Comparison of ENCODE assay signal across 21 cellular contexts in the genomic region with DNA sequence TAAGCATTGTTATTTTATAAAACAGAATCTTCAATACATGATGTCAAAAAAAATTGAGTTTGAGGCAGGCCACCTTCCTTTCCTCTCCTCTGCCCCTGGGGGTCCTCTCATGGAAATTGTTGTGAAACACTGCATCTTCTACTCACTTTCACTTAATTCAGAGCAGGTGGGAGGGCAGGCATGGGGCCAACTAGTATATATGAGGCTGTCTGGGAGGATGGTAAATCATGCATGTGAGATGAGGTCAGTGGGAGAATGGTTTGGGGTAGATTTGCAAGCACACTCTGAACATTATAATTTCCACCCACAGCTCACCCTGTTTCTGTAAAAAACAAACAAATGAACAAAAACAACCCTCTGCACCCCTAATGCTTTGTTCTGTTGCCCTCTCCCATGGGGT. TPM values are rescaled to one million over a fixed set of nuclear protein-coding genes. Genes with fewer than 3 reads are reported as not detected.
DNase-seq lines count a peak whose midpoint lies in the region; ATAC-seq and TF ChIP-seq lines count a peak whose summit lies in the region.
"Had no signal": no experiment of that assay in that cellular context is flagged by ENCODE, and none has a peak within 500 bp of the region (broad histone marks: within the 10 kb centered on the region; RNA-seq: fewer than 3 reads in every experiment).

No MANE protein-coding gene starts in this region.

- no peaks in the 10 kb centered on the region for H4K20me1 ChIP-seq in SK-N-SH (ENCODE audit: insufficient read depth)
- H4K20me1 ChIP-seq: BLaER1 had no signal

- H3K36me3 ChIP-seq in SK-N-SH (replicated peaks in 1 of 2; ENCODE audit: control insufficient read depth in 1 of 2, insufficient read depth in 2 of 2, low read length in 1 of 2) (no peaks in the 10 kb centered on the region), SK-N-MC (ENCODE audit: insufficient read depth, low read length) (no peaks in the 10 kb centered on the region)
- H3K36me3 ChIP-seq: BLaER1 had no signal

- H3K9me3 Mint-ChIP-seq in stimulated activated naive CD8-positive, alpha-beta T cell treated with anti-CD3 and anti-CD28 coated beads, Interleukin-15, amount 100 ng/mL, for 72 hours = no peaks in the 10 kb centered on the region
- H3K9me3 Mint-ChIP-seq: CD4-positive, alpha-beta memory T cell; HFFc6 had no signal

- H3F3A ChIP-seq in SK-N-SH (replicated peaks; ENCODE audit: insufficient read depth) = no peaks in the 10 kb centered on the region

- no peaks in the 10 kb centered on the region for H3K9me3 ChIP-seq in SK-N-SH
- H3K9me3 ChIP-seq in SK-N-MC (ENCODE audit: low read depth, low read length) = no peaks in the 10 kb centered on the region
- H3K9me3 ChIP-seq: BLaER1 had no signal

- no peaks in the 10 kb centered on the region for H3K9me2 ChIP-seq in SK-N-SH

- H3K4me3 ChIP-seq in SK-N-SH (ENCODE audit: low read depth in 2 of 2, low read length in 1 of 2) (no peak overlapping the region), SK-N-MC (no peak overlapping the region)
- H3K4me3 ChIP-seq: BLaER1, GM12878, GM23248, K562 had no signal

- no peaks in the 10 kb centered on the region for H3K79me2 ChIP-seq in SK-N-SH (ENCODE audit: insufficient read depth)

- H3K9ac ChIP-seq in SK-N-SH (no peak overlapping the region), SK-N-MC (ENCODE audit: insufficient read length) (no peak overlapping the region)
- H3K9ac ChIP-seq: BLaER1, GM23248 had no signal

- H3K27ac ChIP-seq in SK-N-SH (ENCODE audit: low read depth in 2 of 2, low read length in 1 of 2) (no peak overlapping the region), SK-N-MC (no peak overlapping the region)
- H3K27ac ChIP-seq: BLaER1, GM23248 had no signal

- peak overlapping the region in 1 of 2 donors; percentile 2 for H3K27ac Mint-ChIP-seq in stimulated activated naive CD8-positive, alpha-beta T cell treated with anti-CD3 and anti-CD28 coated beads, Interleukin-15, amount 100 ng/mL, for 72 hours
- H3K27ac Mint-ChIP-seq: CD14-positive monocyte; CD4-positive, alpha-beta memory T cell; HFFc6 had no signal

- ATAC-seq in SK-N-SH treated with all-trans-retinoic acid at 6 μM for 48 hours (no peak), left lobe of liver (no peak), GM19395 (IDR thresholded peaks at IDR 0.05; ENCODE audit: unreplicated experiment) (no peak)
- ATAC-seq in stimulated activated naive CD8-positive, alpha-beta T cell treated with anti-CD3 and anti-CD28 coated beads, Interleukin-15, amount 100 ng/mL, for 72 hours = no peak
- ATAC-seq: GM12878, K562 had no signal

- peaks cover 44% of the 10 kb centered on the region for H3K27me3 Mint-ChIP-seq in stimulated activated naive CD8-positive, alpha-beta T cell treated with anti-CD3 and anti-CD28 coated beads, Interleukin-15, amount 100 ng/mL, for 72 hours

- TF ChIP-seq EP300 in SK-N-SH (IDR thresholded peaks at IDR 0.05; ENCODE audit: borderline replicate concordance in 1 of 2, low read depth in 1 of 2, low read length in 1 of 2) = no peak

- H3K4me1 ChIP-seq in SK-N-SH (ENCODE audit: control insufficient read depth in 1 of 2, insufficient read depth in 2 of 2, low read depth in 1 of 2, low read length in 1 of 2) = peaks cover 2 to 4% of the 10 kb centered on the region in 2 experiments; a peak in 2 of 4 replicates
- H3K4me1 ChIP-seq: BLaER1 had no signal

- no peak overlapping the region for H3K4me2 ChIP-seq in SK-N-SH
- H3K4me2 ChIP-seq: BLaER1 had no signal

- no peak overlapping the region for H3K4me3 Mint-ChIP-seq in stimulated activated naive CD8-positive, alpha-beta T cell treated with anti-CD3 and anti-CD28 coated beads, Interleukin-15, amount 100 ng/mL, for 72 hours
- H3K4me3 Mint-ChIP-seq: CD14-positive monocyte; CD4-positive, alpha-beta memory T cell; HFFc6 had no signal

- TF ChIP-seq RAD21 in SK-N-SH (IDR thresholded peaks at IDR 0.05; ENCODE audit: low read length) = no peak

- H2AFZ ChIP-seq in SK-N-SH (ENCODE audit: low read depth) = no peak overlapping the region
- H2AFZ ChIP-seq: GM23248 had no signal

- no peaks in the 10 kb centered on the region for H3K4me1 Mint-ChIP-seq in stimulated activated naive CD8-positive, alpha-beta T cell treated with anti-CD3 and anti-CD28 coated beads, Interleukin-15, amount 100 ng/mL, for 72 hours
- H3K4me1 Mint-ChIP-seq: CD14-positive monocyte; CD4-positive, alpha-beta memory T cell had no signal

- POLR2A ChIA-PET in SK-N-SH (lab: Yijun Ruan, JAX) = no interaction called here

- DNase-seq in SK-N-SH (peak; percentile 20), SK-N-MC (ENCODE audit: low read depth, low spot score) (peak; percentile 26), fibroblast of the conjunctiva (ENCODE audit: low read depth) (peak; percentile 32), left lobe of liver (ENCODE audit: low spot score) (no peak)
- DNase-seq in stimulated activated naive CD8-positive, alpha-beta T cell treated with anti-CD3 and anti-CD28 coated beads, Interleukin-15, amount 100 ng/mL, for 72 hours = no peak
- DNase-seq: AML-193; CD4-positive, alpha-beta memory T cell; DMS53; DND-41; EL; GM23248; HCEC 1CT; HFFc6; IMR-90 had no signal

- CTCF ChIA-PET in SK-N-SH (lab: Yijun Ruan, JAX) = interaction anchor here (1.0 kb wide), 1 partner anchor 276 kb away, joined by 3 read pairs; no protein-coding TSS in a partner anchor

- no peaks in the 10 kb centered on the region for H3K27me3 ChIP-seq in SK-N-SH (ENCODE audit: insufficient read depth)
- H3K27me3 ChIP-seq: BLaER1 had no signal

- no peak for TF ChIP-seq CTCF in SK-N-SH (IDR thresholded peaks at IDR 0.05)

TF ChIP-seq in SK-N-SH, 30 proteins besides CTCF, POLR2A, EP300 and RAD21:
- TF ChIP-seq TCF12 (IDR thresholded peaks at IDR 0.05) (peak; percentile 20; the same call in 1 of the 2 replicates), GABPA (IDR thresholded peaks at IDR 0.05; ENCODE audit: low read depth) (no peak), RFX5 (IDR thresholded peaks at IDR 0.05; ENCODE audit: low read length) (no peak)

TF ChIP-seq in SK-N-SH treated with all-trans-retinoic acid at 6 μM for 48 hours, 23 proteins besides CTCF, POLR2A, EP300 and RAD21 (continues in another document):
- TF ChIP-seq, protein P1, sequence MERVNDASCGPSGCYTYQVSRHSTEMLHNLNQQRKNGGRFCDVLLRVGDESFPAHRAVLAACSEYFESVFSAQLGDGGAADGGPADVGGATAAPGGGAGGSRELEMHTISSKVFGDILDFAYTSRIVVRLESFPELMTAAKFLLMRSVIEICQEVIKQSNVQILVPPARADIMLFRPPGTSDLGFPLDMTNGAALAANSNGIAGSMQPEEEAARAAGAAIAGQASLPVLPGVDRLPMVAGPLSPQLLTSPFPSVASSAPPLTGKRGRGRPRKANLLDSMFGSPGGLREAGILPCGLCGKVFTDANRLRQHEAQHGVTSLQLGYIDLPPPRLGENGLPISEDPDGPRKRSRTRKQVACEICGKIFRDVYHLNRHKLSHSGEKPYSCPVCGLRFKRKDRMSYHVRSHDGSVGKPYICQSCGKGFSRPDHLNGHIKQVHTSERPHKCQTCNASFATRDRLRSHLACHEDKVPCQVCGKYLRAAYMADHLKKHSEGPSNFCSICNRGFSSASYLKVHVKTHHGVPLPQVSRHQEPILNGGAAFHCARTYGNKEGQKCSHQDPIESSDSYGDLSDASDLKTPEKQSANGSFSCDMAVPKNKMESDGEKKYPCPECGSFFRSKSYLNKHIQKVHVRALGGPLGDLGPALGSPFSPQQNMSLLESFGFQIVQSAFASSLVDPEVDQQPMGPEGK (CRISPR knock-in tag; IDR thresholded peaks at IDR 0.05; ENCODE audit: borderline replicate concordance) = no peak
- no peak for TF ChIP-seq CREB5 (CRISPR knock-in tag; IDR thresholded peaks at IDR 0.05; ENCODE audit: low read depth)
- TF ChIP-seq ISL1 (CRISPR knock-in tag; IDR thresholded peaks at IDR 0.05) = no peak
- TF ChIP-seq CSDC2 (CRISPR knock-in tag; IDR thresholded peaks at IDR 0.05) = no peak
- TF ChIP-seq, protein P2, sequence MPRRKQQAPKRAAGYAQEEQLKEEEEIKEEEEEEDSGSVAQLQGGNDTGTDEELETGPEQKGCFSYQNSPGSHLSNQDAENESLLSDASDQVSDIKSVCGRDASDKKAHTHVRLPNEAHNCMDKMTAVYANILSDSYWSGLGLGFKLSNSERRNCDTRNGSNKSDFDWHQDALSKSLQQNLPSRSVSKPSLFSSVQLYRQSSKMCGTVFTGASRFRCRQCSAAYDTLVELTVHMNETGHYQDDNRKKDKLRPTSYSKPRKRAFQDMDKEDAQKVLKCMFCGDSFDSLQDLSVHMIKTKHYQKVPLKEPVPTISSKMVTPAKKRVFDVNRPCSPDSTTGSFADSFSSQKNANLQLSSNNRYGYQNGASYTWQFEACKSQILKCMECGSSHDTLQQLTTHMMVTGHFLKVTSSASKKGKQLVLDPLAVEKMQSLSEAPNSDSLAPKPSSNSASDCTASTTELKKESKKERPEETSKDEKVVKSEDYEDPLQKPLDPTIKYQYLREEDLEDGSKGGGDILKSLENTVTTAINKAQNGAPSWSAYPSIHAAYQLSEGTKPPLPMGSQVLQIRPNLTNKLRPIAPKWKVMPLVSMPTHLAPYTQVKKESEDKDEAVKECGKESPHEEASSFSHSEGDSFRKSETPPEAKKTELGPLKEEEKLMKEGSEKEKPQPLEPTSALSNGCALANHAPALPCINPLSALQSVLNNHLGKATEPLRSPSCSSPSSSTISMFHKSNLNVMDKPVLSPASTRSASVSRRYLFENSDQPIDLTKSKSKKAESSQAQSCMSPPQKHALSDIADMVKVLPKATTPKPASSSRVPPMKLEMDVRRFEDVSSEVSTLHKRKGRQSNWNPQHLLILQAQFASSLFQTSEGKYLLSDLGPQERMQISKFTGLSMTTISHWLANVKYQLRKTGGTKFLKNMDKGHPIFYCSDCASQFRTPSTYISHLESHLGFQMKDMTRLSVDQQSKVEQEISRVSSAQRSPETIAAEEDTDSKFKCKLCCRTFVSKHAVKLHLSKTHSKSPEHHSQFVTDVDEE (CRISPR knock-in tag; IDR thresholded peaks at IDR 0.05) = no peak
- TF ChIP-seq OSR1 (CRISPR knock-in tag; IDR thresholded peaks at IDR 0.05) = no peak
- TF ChIP-seq GLIS3 (CRISPR knock-in tag; IDR thresholded peaks at IDR 0.05) = no peak

RNA-seq across cellular contexts. Expression of gene CCDC14, which starts 10.4 kb away (rescaled TPM):
- polyA plus RNA-seq in SK-N-SH (2012; rRNA removed) = 147 and 197 TPM in 2 replicates
- polyA plus RNA-seq in SK-N-SH (2012; cell fraction: cytosol; rRNA removed) = 30.5 and 42.1 TPM in 2 replicates
- 605 and 1,249 TPM in 2 replicates for polyA plus RNA-seq in SK-N-SH (2012; cell fraction: nucleus; rRNA removed)
- 11.0 TPM for total RNA-seq in left lobe of liver

RNA-seq across cellular contexts. Expression of gene ROPN1, which starts 20.5 kb away (rescaled TPM):
- 0.05 TPM in 1 of 2 replicates, not detected in the other for polyA plus RNA-seq in SK-N-SH (2012; rRNA removed)
- polyA plus RNA-seq in SK-N-SH (2012; cell fraction: cytosol; rRNA removed) = not detected in 2 replicates
- polyA plus RNA-seq in SK-N-SH (2012; cell fraction: nucleus; rRNA removed) = 0.05 TPM in 1 of 2 replicates, not detected in the other
- not detected for total RNA-seq in left lobe of liver
- total RNA-seq: CD4-positive, alpha-beta memory T cell; G401; GM12878; GM23248; HFFc6; K562 had no signal
- polyA plus RNA-seq: CD14-positive monocyte; CD4-positive, alpha-beta memory T cell; GM12878; GM23248; K562 had no signal

Comparison
In these comparisons a context has a peak if more than half of its experiments do, and no peak if none do; other contexts are left out.
1. DNase-seq: peak in SK-N-SH (single experiment), SK-N-MC (single experiment) and fibroblast of the conjunctiva (single experiment); none in left lobe of liver (single experiment) and stimulated activated naive CD8-positive, alpha-beta T cell treated with anti-CD3 and anti-CD28 coated beads, Interleukin-15, amount 100 ng/mL, for 72 hours (0 of 2).